ENCODE assay signal across 1 cellular context in the genomic region with DNA sequence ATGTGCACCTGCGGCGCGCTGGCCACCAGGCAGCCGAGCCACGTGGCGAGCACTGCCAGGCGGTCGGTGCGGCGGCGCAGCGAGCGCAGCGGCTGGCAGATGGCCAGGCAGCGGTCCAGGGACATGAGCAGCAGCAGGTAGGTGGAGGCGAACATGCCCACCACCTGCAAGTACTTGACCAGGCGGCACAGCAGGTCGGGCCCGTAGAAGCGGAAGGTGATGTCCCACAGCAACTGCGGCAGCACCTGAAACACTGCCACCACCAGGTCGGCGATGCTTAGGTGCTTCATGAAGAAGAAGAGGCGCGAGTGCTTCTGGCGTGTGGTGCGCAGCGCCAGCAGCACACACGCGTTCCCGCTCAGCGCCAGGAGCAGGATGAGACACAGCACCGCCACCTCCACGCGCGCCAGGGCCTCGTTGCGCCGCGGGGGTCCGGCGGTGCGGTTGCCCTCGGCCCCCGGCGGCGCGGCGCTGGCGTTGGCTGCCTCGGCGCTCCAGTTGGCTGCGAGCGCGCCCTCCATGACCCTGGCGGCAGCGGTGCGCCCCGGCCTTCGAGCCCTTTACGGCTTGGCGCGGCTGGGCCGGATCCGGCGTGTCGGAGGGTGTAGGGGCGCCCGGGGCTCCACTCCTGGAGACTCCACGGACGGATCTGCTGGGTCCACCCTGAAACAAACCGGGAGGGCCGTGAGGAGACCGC.
TF ChIP-seq lines count a peak whose summit lies in the region.

No MANE protein-coding gene starts in this region.

TF ChIP-seq in WTC11, 78 proteins besides CTCF, POLR2A, EP300 and RAD21 (continued from another document and continues in another):
- TF ChIP-seq NR2C2 (CRISPR knock-in tag; IDR thresholded peaks at IDR 0.05) (no peak), ETV6 (CRISPR knock-in tag; IDR thresholded peaks at IDR 0.05) (no peak), CBFB (CRISPR knock-in tag; IDR thresholded peaks at IDR 0.05; ENCODE audit: low read depth) (no peak), ZNF423 (CRISPR knock-in tag; IDR thresholded peaks at IDR 0.05) (0 out of 2 replicates have a peak, but pooled peaks have one; percentile 34), EMX1 (CRISPR knock-in tag; IDR thresholded peaks at IDR 0.05) (no peak), GRHL2 (CRISPR knock-in tag; IDR thresholded peaks at IDR 0.05; ENCODE audit: insufficient replicate concordance, severe bottlenecking) (no peak), KAT7 (CRISPR knock-in tag; IDR thresholded peaks at IDR 0.05; ENCODE audit: borderline replicate concordance) (no peak), ZNF671 (CRISPR knock-in tag; IDR thresholded peaks at IDR 0.05) (no peak), FOXK1 (CRISPR knock-in tag; IDR thresholded peaks at IDR 0.05) (peak; percentile 32; the same call in 1 of the 2 replicates), TEAD1 (CRISPR knock-in tag; IDR thresholded peaks at IDR 0.05) (no peak), CREM (CRISPR knock-in tag; IDR thresholded peaks at IDR 0.05) (peak; percentile 20; the same call in 1 of the 2 replicates), NFYB (CRISPR knock-in tag; conservative IDR thresholded peaks at IDR 0.05; ENCODE audit: low read depth) (no peak), SMAD3 (CRISPR knock-in tag; IDR thresholded peaks at IDR 0.05; ENCODE audit: borderline replicate concordance) (no peak), FOXJ3 (CRISPR knock-in tag; IDR thresholded peaks at IDR 0.05; ENCODE audit: borderline replicate concordance) (no peak), GTF2I (CRISPR knock-in tag; conservative IDR thresholded peaks at IDR 0.05) (no peak), ELF4 (CRISPR knock-in tag; IDR thresholded peaks at IDR 0.05; ENCODE audit: low read depth) (no peak), FOXP1 (CRISPR knock-in tag; IDR thresholded peaks at IDR 0.05; ENCODE audit: borderline replicate concordance) (peak; percentile 41; the same call in 1 of the 2 replicates), RELA (CRISPR knock-in tag; IDR thresholded peaks at IDR 0.05; ENCODE audit: borderline replicate concordance) (0 out of 2 replicates have a peak, but pooled peaks have one; percentile 30), ESRRA (CRISPR knock-in tag; IDR thresholded peaks at IDR 0.05; ENCODE audit: borderline replicate concordance) (0 out of 2 replicates have a peak, but pooled peaks have one; percentile 29), IRF2 (CRISPR knock-in tag; IDR thresholded peaks at IDR 0.05; ENCODE audit: borderline replicate concordance, low read depth) (no peak)
- TF ChIP-seq, protein P1, sequence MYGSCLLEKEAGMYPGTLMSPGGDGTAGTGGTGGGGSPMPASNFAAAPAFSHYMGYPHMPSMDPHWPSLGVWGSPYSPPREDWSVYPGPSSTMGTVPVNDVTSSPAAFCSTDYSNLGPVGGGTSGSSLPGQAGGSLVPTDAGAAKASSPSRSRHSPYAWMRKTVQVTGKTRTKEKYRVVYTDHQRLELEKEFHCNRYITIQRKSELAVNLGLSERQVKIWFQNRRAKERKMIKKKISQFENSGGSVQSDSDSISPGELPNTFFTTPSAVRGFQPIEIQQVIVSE (CRISPR knock-in tag; IDR thresholded peaks at IDR 0.05; ENCODE audit: borderline replicate concordance): no peak
- TF ChIP-seq, protein P2, sequence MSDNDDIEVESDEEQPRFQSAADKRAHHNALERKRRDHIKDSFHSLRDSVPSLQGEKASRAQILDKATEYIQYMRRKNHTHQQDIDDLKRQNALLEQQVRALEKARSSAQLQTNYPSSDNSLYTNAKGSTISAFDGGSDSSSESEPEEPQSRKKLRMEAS (CRISPR knock-in tag; IDR thresholded peaks at IDR 0.05): peak; percentile 35; the same call in 1 of the 2 replicates
- TF ChIP-seq, protein P3, sequence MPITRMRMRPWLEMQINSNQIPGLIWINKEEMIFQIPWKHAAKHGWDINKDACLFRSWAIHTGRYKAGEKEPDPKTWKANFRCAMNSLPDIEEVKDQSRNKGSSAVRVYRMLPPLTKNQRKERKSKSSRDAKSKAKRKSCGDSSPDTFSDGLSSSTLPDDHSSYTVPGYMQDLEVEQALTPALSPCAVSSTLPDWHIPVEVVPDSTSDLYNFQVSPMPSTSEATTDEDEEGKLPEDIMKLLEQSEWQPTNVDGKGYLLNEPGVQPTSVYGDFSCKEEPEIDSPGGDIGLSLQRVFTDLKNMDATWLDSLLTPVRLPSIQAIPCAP (CRISPR knock-in tag; IDR thresholded peaks at IDR 0.05): no peak
- TF ChIP-seq, protein P4, sequence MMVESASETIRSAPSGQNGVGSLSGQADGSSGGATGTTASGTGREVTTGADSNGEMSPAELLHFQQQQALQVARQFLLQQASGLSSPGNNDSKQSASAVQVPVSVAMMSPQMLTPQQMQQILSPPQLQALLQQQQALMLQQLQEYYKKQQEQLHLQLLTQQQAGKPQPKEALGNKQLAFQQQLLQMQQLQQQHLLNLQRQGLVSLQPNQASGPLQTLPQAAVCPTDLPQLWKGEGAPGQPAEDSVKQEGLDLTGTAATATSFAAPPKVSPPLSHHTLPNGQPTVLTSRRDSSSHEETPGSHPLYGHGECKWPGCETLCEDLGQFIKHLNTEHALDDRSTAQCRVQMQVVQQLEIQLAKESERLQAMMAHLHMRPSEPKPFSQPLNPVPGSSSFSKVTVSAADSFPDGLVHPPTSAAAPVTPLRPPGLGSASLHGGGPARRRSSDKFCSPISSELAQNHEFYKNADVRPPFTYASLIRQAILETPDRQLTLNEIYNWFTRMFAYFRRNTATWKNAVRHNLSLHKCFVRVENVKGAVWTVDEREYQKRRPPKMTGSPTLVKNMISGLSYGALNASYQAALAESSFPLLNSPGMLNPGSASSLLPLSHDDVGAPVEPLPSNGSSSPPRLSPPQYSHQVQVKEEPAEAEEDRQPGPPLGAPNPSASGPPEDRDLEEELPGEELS (CRISPR knock-in tag; IDR thresholded peaks at IDR 0.05): peak; percentile 12; the same call in 1 of the 2 replicates
- TF ChIP-seq, protein P5, sequence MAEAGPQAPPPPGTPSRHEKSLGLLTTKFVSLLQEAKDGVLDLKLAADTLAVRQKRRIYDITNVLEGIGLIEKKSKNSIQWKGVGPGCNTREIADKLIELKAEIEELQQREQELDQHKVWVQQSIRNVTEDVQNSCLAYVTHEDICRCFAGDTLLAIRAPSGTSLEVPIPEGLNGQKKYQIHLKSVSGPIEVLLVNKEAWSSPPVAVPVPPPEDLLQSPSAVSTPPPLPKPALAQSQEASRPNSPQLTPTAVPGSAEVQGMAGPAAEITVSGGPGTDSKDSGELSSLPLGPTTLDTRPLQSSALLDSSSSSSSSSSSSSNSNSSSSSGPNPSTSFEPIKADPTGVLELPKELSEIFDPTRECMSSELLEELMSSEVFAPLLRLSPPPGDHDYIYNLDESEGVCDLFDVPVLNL (CRISPR knock-in tag; IDR thresholded peaks at IDR 0.05; ENCODE audit: borderline replicate concordance, low read depth): no peak; the same call in 1 of the 2 replicates
- TF ChIP-seq, protein P6, sequence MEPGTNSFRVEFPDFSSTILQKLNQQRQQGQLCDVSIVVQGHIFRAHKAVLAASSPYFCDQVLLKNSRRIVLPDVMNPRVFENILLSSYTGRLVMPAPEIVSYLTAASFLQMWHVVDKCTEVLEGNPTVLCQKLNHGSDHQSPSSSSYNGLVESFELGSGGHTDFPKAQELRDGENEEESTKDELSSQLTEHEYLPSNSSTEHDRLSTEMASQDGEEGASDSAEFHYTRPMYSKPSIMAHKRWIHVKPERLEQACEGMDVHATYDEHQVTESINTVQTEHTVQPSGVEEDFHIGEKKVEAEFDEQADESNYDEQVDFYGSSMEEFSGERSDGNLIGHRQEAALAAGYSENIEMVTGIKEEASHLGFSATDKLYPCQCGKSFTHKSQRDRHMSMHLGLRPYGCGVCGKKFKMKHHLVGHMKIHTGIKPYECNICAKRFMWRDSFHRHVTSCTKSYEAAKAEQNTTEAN (CRISPR knock-in tag; IDR thresholded peaks at IDR 0.05): no peak
- TF ChIP-seq, protein P7, sequence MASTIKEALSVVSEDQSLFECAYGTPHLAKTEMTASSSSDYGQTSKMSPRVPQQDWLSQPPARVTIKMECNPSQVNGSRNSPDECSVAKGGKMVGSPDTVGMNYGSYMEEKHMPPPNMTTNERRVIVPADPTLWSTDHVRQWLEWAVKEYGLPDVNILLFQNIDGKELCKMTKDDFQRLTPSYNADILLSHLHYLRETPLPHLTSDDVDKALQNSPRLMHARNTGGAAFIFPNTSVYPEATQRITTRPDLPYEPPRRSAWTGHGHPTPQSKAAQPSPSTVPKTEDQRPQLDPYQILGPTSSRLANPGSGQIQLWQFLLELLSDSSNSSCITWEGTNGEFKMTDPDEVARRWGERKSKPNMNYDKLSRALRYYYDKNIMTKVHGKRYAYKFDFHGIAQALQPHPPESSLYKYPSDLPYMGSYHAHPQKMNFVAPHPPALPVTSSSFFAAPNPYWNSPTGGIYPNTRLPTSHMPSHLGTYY (CRISPR knock-in tag; IDR thresholded peaks at IDR 0.05): no peak
- TF ChIP-seq, protein P8, sequence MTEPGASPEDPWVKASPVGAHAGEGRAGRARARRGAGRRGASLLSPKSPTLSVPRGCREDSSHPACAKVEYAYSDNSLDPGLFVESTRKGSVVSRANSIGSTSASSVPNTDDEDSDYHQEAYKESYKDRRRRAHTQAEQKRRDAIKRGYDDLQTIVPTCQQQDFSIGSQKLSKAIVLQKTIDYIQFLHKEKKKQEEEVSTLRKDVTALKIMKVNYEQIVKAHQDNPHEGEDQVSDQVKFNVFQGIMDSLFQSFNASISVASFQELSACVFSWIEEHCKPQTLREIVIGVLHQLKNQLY (CRISPR knock-in tag; IDR thresholded peaks at IDR 0.05): no peak
- TF ChIP-seq, protein P9, sequence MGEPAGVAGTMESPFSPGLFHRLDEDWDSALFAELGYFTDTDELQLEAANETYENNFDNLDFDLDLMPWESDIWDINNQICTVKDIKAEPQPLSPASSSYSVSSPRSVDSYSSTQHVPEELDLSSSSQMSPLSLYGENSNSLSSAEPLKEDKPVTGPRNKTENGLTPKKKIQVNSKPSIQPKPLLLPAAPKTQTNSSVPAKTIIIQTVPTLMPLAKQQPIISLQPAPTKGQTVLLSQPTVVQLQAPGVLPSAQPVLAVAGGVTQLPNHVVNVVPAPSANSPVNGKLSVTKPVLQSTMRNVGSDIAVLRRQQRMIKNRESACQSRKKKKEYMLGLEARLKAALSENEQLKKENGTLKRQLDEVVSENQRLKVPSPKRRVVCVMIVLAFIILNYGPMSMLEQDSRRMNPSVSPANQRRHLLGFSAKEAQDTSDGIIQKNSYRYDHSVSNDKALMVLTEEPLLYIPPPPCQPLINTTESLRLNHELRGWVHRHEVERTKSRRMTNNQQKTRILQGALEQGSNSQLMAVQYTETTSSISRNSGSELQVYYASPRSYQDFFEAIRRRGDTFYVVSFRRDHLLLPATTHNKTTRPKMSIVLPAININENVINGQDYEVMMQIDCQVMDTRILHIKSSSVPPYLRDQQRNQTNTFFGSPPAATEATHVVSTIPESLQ (CRISPR knock-in tag; IDR thresholded peaks at IDR 0.05): no peak
- TF ChIP-seq, protein P10, sequence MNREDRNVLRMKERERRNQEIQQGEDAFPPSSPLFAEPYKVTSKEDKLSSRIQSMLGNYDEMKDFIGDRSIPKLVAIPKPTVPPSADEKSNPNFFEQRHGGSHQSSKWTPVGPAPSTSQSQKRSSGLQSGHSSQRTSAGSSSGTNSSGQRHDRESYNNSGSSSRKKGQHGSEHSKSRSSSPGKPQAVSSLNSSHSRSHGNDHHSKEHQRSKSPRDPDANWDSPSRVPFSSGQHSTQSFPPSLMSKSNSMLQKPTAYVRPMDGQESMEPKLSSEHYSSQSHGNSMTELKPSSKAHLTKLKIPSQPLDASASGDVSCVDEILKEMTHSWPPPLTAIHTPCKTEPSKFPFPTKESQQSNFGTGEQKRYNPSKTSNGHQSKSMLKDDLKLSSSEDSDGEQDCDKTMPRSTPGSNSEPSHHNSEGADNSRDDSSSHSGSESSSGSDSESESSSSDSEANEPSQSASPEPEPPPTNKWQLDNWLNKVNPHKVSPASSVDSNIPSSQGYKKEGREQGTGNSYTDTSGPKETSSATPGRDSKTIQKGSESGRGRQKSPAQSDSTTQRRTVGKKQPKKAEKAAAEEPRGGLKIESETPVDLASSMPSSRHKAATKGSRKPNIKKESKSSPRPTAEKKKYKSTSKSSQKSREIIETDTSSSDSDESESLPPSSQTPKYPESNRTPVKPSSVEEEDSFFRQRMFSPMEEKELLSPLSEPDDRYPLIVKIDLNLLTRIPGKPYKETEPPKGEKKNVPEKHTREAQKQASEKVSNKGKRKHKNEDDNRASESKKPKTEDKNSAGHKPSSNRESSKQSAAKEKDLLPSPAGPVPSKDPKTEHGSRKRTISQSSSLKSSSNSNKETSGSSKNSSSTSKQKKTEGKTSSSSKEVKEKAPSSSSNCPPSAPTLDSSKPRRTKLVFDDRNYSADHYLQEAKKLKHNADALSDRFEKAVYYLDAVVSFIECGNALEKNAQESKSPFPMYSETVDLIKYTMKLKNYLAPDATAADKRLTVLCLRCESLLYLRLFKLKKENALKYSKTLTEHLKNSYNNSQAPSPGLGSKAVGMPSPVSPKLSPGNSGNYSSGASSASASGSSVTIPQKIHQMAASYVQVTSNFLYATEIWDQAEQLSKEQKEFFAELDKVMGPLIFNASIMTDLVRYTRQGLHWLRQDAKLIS (CRISPR knock-in tag; IDR thresholded peaks at IDR 0.05; ENCODE audit: borderline replicate concordance): no peak
- TF ChIP-seq, protein P11, sequence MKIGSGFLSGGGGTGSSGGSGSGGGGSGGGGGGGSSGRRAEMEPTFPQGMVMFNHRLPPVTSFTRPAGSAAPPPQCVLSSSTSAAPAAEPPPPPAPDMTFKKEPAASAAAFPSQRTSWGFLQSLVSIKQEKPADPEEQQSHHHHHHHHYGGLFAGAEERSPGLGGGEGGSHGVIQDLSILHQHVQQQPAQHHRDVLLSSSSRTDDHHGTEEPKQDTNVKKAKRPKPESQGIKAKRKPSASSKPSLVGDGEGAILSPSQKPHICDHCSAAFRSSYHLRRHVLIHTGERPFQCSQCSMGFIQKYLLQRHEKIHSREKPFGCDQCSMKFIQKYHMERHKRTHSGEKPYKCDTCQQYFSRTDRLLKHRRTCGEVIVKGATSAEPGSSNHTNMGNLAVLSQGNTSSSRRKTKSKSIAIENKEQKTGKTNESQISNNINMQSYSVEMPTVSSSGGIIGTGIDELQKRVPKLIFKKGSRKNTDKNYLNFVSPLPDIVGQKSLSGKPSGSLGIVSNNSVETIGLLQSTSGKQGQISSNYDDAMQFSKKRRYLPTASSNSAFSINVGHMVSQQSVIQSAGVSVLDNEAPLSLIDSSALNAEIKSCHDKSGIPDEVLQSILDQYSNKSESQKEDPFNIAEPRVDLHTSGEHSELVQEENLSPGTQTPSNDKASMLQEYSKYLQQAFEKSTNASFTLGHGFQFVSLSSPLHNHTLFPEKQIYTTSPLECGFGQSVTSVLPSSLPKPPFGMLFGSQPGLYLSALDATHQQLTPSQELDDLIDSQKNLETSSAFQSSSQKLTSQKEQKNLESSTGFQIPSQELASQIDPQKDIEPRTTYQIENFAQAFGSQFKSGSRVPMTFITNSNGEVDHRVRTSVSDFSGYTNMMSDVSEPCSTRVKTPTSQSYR (CRISPR knock-in tag; IDR thresholded peaks at IDR 0.05): no peak
- TF ChIP-seq, protein P12, sequence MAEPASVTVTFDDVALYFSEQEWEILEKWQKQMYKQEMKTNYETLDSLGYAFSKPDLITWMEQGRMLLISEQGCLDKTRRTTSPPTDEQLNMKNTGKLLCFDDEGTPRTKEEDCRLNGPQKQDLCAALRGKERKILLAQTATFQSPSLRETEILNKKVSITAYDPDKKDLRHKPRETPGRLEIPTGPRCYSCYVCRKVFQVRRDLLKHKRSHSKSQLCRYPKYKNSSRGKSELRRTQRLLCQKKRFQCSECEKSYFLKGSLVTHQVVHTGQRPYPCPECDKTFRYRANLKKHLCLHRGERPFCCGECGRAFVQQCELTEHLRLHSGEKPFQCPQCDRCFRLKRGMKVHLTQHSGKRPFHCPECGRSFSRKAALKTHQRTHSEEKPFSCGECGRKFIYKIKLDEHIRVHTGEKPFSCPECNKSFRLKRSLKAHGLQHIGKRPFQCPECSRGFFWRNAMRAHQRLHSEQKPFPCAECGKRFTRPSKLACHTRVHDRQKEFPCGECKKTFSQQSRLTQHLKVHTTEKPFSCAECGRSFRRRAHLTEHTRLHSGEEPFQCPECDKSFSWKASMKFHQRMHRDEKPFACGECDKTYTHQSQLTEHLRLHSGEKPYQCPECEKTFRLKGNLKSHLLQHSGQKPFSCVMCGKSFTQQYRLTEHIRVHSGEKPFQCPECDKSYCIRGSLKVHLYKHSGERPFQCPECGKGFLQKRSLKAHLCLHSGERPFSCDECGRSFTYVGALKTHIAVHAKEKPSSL (CRISPR knock-in tag; conservative IDR thresholded peaks at IDR 0.05): no peak
